In genomic region chr11:8354622-8355417, GRCh38 we compare ENCODE assay signal across 8 cellular contexts.
A peak's percentile ranks its signal among the peaks of the same experiment; 100 is the strongest.
DNase-seq lines count a peak whose midpoint lies in the region; ATAC-seq and TF ChIP-seq lines count a peak whose summit lies in the region.

No MANE protein-coding gene starts in this region.

- H3K9me3 Mint-ChIP-seq in CD4-positive, alpha-beta T cell: no peaks in the 10 kb centered on the region
- H3K9me3 Mint-ChIP-seq in activated naive CD8-positive, alpha-beta T cell treated with anti-CD3 and anti-CD28 coated beads, Interleukin-2, amount 50 U/mL, for 24 hours: no peaks in the 10 kb centered on the region

- peak; percentile 35 to 74 for DNase-seq in NCI-H526 (lab: John Stamatoyannopoulos, UW)
- peak; percentile 66 for DNase-seq in ecto neural progenitor cell (ENCODE audit: low spot score)
- peak; percentile 70 for DNase-seq in posterior vena cava (ENCODE audit: low spot score)
- no peak for DNase-seq in OCI-M1 (lab: John Stamatoyannopoulos, UW)
- no peak for DNase-seq in hepatic stellate cell (ENCODE audit: low spot score)
- no peak for DNase-seq in CD4-positive, alpha-beta T cell
- no peak for DNase-seq in activated naive CD8-positive, alpha-beta T cell treated with anti-CD3 and anti-CD28 coated beads, Interleukin-2, amount 50 U/mL, for 24 hours

- TF ChIP-seq CTCF in CD4-positive, alpha-beta T cell (IDR thresholded peaks at IDR 0.05): no peak

- CTCF ChIA-PET in CD4-positive, alpha-beta T cell (lab: Charles Lee): no interaction called here

- no peak overlapping the region for H3K4me3 Mint-ChIP-seq in CD4-positive, alpha-beta T cell
- no peak overlapping the region for H3K4me3 Mint-ChIP-seq in activated naive CD8-positive, alpha-beta T cell treated with anti-CD3 and anti-CD28 coated beads, Interleukin-2, amount 50 U/mL, for 24 hours

- intact Hi-C loops in posterior vena cava (cut with DNase I): no loop called here
- intact Hi-C loops in CD4-positive, alpha-beta T cell (cut with DNase I, micrococcal nuclease): no loop called here

- no peak overlapping the region for H3K27ac ChIP-seq in CD4-positive, alpha-beta T cell (ENCODE audit: low read depth, low read length)

- H3K27me3 Mint-ChIP-seq in CD4-positive, alpha-beta T cell: peaks cover 10% of the 10 kb centered on the region
- H3K27me3 Mint-ChIP-seq in activated naive CD8-positive, alpha-beta T cell treated with anti-CD3 and anti-CD28 coated beads, Interleukin-2, amount 50 U/mL, for 24 hours: peaks cover 7% of the 10 kb centered on the region

- peak; percentile 58 for ATAC-seq in GM19043 (IDR thresholded peaks at IDR 0.05; ENCODE audit: low read depth, unreplicated experiment)
- no peak for ATAC-seq in CD4-positive, alpha-beta T cell (ENCODE audit: poor library complexity)
- ATAC-seq in activated naive CD8-positive, alpha-beta T cell treated with anti-CD3 and anti-CD28 coated beads, Interleukin-2, amount 50 U/mL, for 24 hours: no peak

- no peaks in the 10 kb centered on the region for H3K9me3 ChIP-seq in CD4-positive, alpha-beta T cell (ENCODE audit: control insufficient read depth, low read length)

- peaks cover 8% of the 10 kb centered on the region for H3K27me3 ChIP-seq in CD4-positive, alpha-beta T cell (ENCODE audit: control insufficient read depth, insufficient read depth, low read length)

- no peak overlapping the region for H3K27ac Mint-ChIP-seq in CD4-positive, alpha-beta T cell
- H3K27ac Mint-ChIP-seq in activated naive CD8-positive, alpha-beta T cell treated with anti-CD3 and anti-CD28 coated beads, Interleukin-2, amount 50 U/mL, for 24 hours: no peak overlapping the region

- H3K4me1 Mint-ChIP-seq in CD4-positive, alpha-beta T cell (ENCODE audit: low read depth): no peaks in the 10 kb centered on the region
- H3K4me1 Mint-ChIP-seq in activated naive CD8-positive, alpha-beta T cell treated with anti-CD3 and anti-CD28 coated beads, Interleukin-2, amount 50 U/mL, for 24 hours: no peaks in the 10 kb centered on the region

- H3K36me3 Mint-ChIP-seq in CD4-positive, alpha-beta T cell (ENCODE audit: low read depth): no peaks in the 10 kb centered on the region
- no peaks in the 10 kb centered on the region for H3K36me3 Mint-ChIP-seq in activated naive CD8-positive, alpha-beta T cell treated with anti-CD3 and anti-CD28 coated beads, Interleukin-2, amount 50 U/mL, for 24 hours (ENCODE audit: low read depth)

- POLR2A ChIA-PET in CD4-positive, alpha-beta T cell (lab: Charles Lee): no interaction called here

Comparison
In these comparisons a context has a peak if more than half of its experiments do, and no peak if none do; other contexts are left out.
1. DNase-seq: peak in NCI-H526 (2 of 2), ecto neural progenitor cell (single experiment) and posterior vena cava (single experiment); none in OCI-M1 (single experiment), hepatic stellate cell (single experiment), CD4-positive, alpha-beta T cell (0 of 10) and activated naive CD8-positive, alpha-beta T cell treated with anti-CD3 and anti-CD28 coated beads, Interleukin-2, amount 50 U/mL, for 24 hours (single experiment).